Comparison of ENCODE assay signal across 24 cellular contexts in the genomic region with DNA sequence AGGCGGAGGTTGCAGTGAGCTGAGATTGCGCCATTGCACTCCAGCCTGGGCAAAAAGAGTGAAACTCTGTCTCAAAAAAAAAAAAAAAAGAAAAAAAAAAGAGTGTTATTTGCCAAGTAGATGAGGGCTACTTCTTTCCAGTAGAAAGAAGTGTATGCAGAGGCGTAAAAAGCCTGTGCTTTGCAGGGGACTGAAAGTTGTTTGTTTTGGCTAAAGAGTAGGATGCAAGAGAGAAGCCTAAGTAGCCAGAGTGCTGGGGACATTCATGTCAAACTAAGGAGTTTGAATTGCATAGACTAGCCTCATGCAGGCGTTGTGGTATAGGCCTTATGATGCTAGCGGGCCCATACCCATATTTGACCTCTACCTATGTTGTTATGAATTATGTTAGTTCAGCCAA. TPM values are rescaled to one million over a fixed set of nuclear protein-coding genes. Genes with fewer than 3 reads are reported as not detected.
DNase-seq lines count a peak whose midpoint lies in the region; ATAC-seq and TF ChIP-seq lines count a peak whose summit lies in the region.
"Had no signal": no experiment of that assay in that cellular context is flagged by ENCODE, and none has a peak within 500 bp of the region (broad histone marks: within the 10 kb centered on the region; RNA-seq: fewer than 3 reads in every experiment).

No MANE protein-coding gene starts in this region.

- H3K27ac Mint-ChIP-seq in endodermal cell = no peak overlapping the region
- no peak overlapping the region for H3K27ac Mint-ChIP-seq in stimulated activated naive CD8-positive, alpha-beta T cell treated with anti-CD3 and anti-CD28 coated beads, Interleukin-15, amount 100 ng/mL, for 72 hours
- H3K27ac Mint-ChIP-seq: CD4-positive, alpha-beta T cell; CD8-positive, alpha-beta memory T cell had no signal

- H3K36me3 Mint-ChIP-seq in endodermal cell (ENCODE audit: low read depth) = peaks cover 3% of the 10 kb centered on the region
- H3K36me3 Mint-ChIP-seq: CD14-positive monocyte; CD8-positive, alpha-beta memory T cell had no signal

- no peaks in the 10 kb centered on the region for H3K27me3 Mint-ChIP-seq in endodermal cell (ENCODE audit: insufficient read depth)
- H3K27me3 Mint-ChIP-seq in stimulated activated naive CD8-positive, alpha-beta T cell treated with anti-CD3 and anti-CD28 coated beads, Interleukin-15, amount 100 ng/mL, for 72 hours = no peaks in the 10 kb centered on the region
- H3K27me3 Mint-ChIP-seq: CD4-positive, alpha-beta T cell; CD8-positive, alpha-beta memory T cell had no signal

- TF ChIP-seq CTCF in HEK293 (tag by site-specific recombination; IDR thresholded peaks at IDR 0.05) = no peak
- TF ChIP-seq CTCF in endodermal cell (conservative IDR thresholded peaks at IDR 0.05) = no peak
- no peak for TF ChIP-seq CTCF in lower lobe of right lung (IDR thresholded peaks at IDR 0.05)
- TF ChIP-seq CTCF in upper lobe of right lung (IDR thresholded peaks at IDR 0.05) = no peak

- H3K36me3 ChIP-seq in HEK293 (ENCODE audit: control insufficient read depth in 2 of 2, insufficient read depth in 1 of 2, low read length in 2 of 2) (no peaks in the 10 kb centered on the region), endodermal cell (ENCODE audit: control insufficient read depth, insufficient read depth, low read length) (no peaks in the 10 kb centered on the region), lower lobe of right lung (peaks cover 16% of the 10 kb centered on the region), upper lobe of right lung (no peaks in the 10 kb centered on the region)
- H3K36me3 ChIP-seq: BE2C had no signal

- no peak overlapping the region for H3K4me3 ChIP-seq in HEK293 (ENCODE audit: low read depth, low read length)
- H3K4me3 ChIP-seq in endodermal cell (ENCODE audit: low read length) = no peak overlapping the region
- no peak overlapping the region for H3K4me3 ChIP-seq in lower lobe of right lung
- H3K4me3 ChIP-seq in upper lobe of right lung = no peak overlapping the region
- H3K4me3 ChIP-seq: A549; BLaER1 treated with 17β-estradiol and CSF1 and Interleukin-3, amounts not matched to agents 10 nM and 100 nM; GM12878; GM23248 had no signal

- no peaks in the 10 kb centered on the region for H3K9me3 ChIP-seq in HEK293 (ENCODE audit: control insufficient read depth, insufficient read depth, low read depth, low read length)
- H3K9me3 ChIP-seq in endodermal cell (ENCODE audit: control insufficient read depth, low read length) = peaks cover 6% of the 10 kb centered on the region
- H3K9me3 ChIP-seq in lower lobe of right lung = no peaks in the 10 kb centered on the region
- H3K9me3 ChIP-seq in upper lobe of right lung = no peaks in the 10 kb centered on the region
- H3K9me3 ChIP-seq: A549, BE2C had no signal

- H3K9me3 Mint-ChIP-seq in endodermal cell = peaks cover 23% of the 10 kb centered on the region
- no peaks in the 10 kb centered on the region for H3K9me3 Mint-ChIP-seq in stimulated activated naive CD8-positive, alpha-beta T cell treated with anti-CD3 and anti-CD28 coated beads, Interleukin-15, amount 100 ng/mL, for 72 hours
- H3K9me3 Mint-ChIP-seq: CD4-positive, alpha-beta T cell; CD8-positive, alpha-beta memory T cell had no signal

- H3K4me3 Mint-ChIP-seq in endodermal cell = no peak overlapping the region
- H3K4me3 Mint-ChIP-seq in stimulated activated naive CD8-positive, alpha-beta T cell treated with anti-CD3 and anti-CD28 coated beads, Interleukin-15, amount 100 ng/mL, for 72 hours = no peak overlapping the region
- H3K4me3 Mint-ChIP-seq: CD14-positive monocyte; CD4-positive, alpha-beta T cell; CD8-positive, alpha-beta memory T cell had no signal

- H3K27ac ChIP-seq in HEK293 (ENCODE audit: extremely low read depth, low read depth, low read length) (no peak overlapping the region), endodermal cell (ENCODE audit: low read depth, low read length) (no peak overlapping the region), lower lobe of right lung (no peak overlapping the region), upper lobe of right lung (no peak overlapping the region)
- H3K27ac ChIP-seq: A549; BLaER1 treated with 17β-estradiol and CSF1 and Interleukin-3, amounts not matched to agents 10 nM and 100 nM; GM23248 had no signal

- H3K4me1 ChIP-seq in HEK293 (ENCODE audit: control insufficient read depth, insufficient read depth, low read length) = no peaks in the 10 kb centered on the region
- no peaks in the 10 kb centered on the region for H3K4me1 ChIP-seq in endodermal cell (ENCODE audit: control insufficient read depth, insufficient read depth, low read length)
- peaks cover 30% of the 10 kb centered on the region for H3K4me1 ChIP-seq in lower lobe of right lung
- H3K4me1 ChIP-seq in upper lobe of right lung = no peaks in the 10 kb centered on the region
- H3K4me1 ChIP-seq: BE2C had no signal

- peak; percentile 81 for ATAC-seq in lower lobe of right lung
- peak; percentile 77 for ATAC-seq in upper lobe of right lung
- no peak for ATAC-seq in stimulated activated naive CD8-positive, alpha-beta T cell treated with anti-CD3 and anti-CD28 coated beads, Interleukin-15, amount 100 ng/mL, for 72 hours
- no peak for ATAC-seq in GM21367 (IDR thresholded peaks at IDR 0.05; ENCODE audit: unreplicated experiment)
- ATAC-seq: A549, GM12878 had no signal

- no peak overlapping the region for H3K9ac ChIP-seq in endodermal cell (ENCODE audit: extremely low read depth, low read length, poor library complexity, severe bottlenecking)
- H3K9ac ChIP-seq: BLaER1 treated with 17β-estradiol and CSF1 and Interleukin-3, amounts not matched to agents 10 nM and 100 nM; GM23248 had no signal

- no peaks in the 10 kb centered on the region for H3K27me3 ChIP-seq in endodermal cell (ENCODE audit: control insufficient read depth, insufficient read depth, low read length, poor library complexity, severe bottlenecking)
- no peaks in the 10 kb centered on the region for H3K27me3 ChIP-seq in lower lobe of right lung (ENCODE audit: low read depth)
- H3K27me3 ChIP-seq in upper lobe of right lung = no peaks in the 10 kb centered on the region
- H3K27me3 ChIP-seq: BE2C; BLaER1 treated with 17β-estradiol and CSF1 and Interleukin-3, amounts not matched to agents 10 nM and 100 nM had no signal

- DNase-seq in endodermal cell (peak; percentile 10), lower lobe of right lung (no peak), upper lobe of right lung (no peak), NCI-H510A (lab: John Stamatoyannopoulos, UW) (no peak)
- no peak for DNase-seq in stimulated activated naive CD8-positive, alpha-beta T cell treated with anti-CD3 and anti-CD28 coated beads, Interleukin-15, amount 100 ng/mL, for 72 hours
- DNase-seq: 8988T; ACHN; AML-193; BE2C; CD4-positive, alpha-beta T cell; CD8-positive, alpha-beta memory T cell; DMS 273 treated with DMSO at 0.1 percent for 48 hours; DMS79; EL; GDM1; GM23248; H7; HCEC 1CT had no signal

- intact Hi-C loops in lower lobe of right lung (cut with DNase I) (no loop called here), upper lobe of right lung (cut with DNase I) (no loop called here)

- WGBS in endodermal cell (ENCODE audit: insufficient coverage in 1 of 2, insufficient read length in 1 of 2), 2 experiments = 60 to 84% methylated on average over 2 to 5 of the region's 5 CpGs

- H3K4me1 Mint-ChIP-seq in endodermal cell = no peaks in the 10 kb centered on the region
- no peaks in the 10 kb centered on the region for H3K4me1 Mint-ChIP-seq in stimulated activated naive CD8-positive, alpha-beta T cell treated with anti-CD3 and anti-CD28 coated beads, Interleukin-15, amount 100 ng/mL, for 72 hours
- H3K4me1 Mint-ChIP-seq: CD8-positive, alpha-beta memory T cell had no signal

- CTCF ChIA-PET in HEK293 (lab: Yijun Ruan, JAX) = no interaction called here

- POLR2A ChIA-PET in HEK293 (lab: Yijun Ruan, JAX) = interaction anchor here (0.6 kb wide), 1 partner anchor 211 kb away, joined by 4 read pairs; no protein-coding TSS in a partner anchor

TF ChIP-seq in HEK293, 187 proteins besides CTCF, POLR2A, EP300 and RAD21:
- TF ChIP-seq ZNF24 (tag by site-specific recombination; IDR thresholded peaks at IDR 0.05) (no peak), GLIS1 (tag by site-specific recombination; IDR thresholded peaks at IDR 0.05) (peak; percentile 87)
TF ChIP-seq in HEK293: peak in this region for 1.

RNA-seq across cellular contexts. Expression of gene HSD17B6, which starts 9.5 kb away (rescaled TPM):
- total RNA-seq in endodermal cell = under 1 TPM; 0.57 to 0.89 TPM
- polyA plus RNA-seq in endodermal cell (2013, experiment 1 of 2) = 3.2 TPM
- 1.4 TPM for polyA plus RNA-seq in endodermal cell (2013, experiment 2 of 2)
- 93.8 TPM for total RNA-seq in lower lobe of right lung
- 67.4 TPM for total RNA-seq in upper lobe of right lung
- total RNA-seq: CD4-positive, alpha-beta T cell had no signal

RNA-seq across cellular contexts. Expression of gene PRIM1, which starts 20.5 kb away (rescaled TPM):
- total RNA-seq in endodermal cell (10 to 100 TPM; 34.8 to 44.2 TPM), lower lobe of right lung (7.7 TPM), upper lobe of right lung (9.3 TPM)
- polyA plus RNA-seq in endodermal cell (2013, experiment 1 of 2) = 50.0 TPM
- polyA plus RNA-seq in endodermal cell (2013, experiment 2 of 2) = 46.0 TPM

RNA-seq across cellular contexts. Expression of gene NACA, which starts 47.5 kb away (rescaled TPM):
- total RNA-seq in endodermal cell (100 to 1,000 TPM; 817 to 958 TPM), lower lobe of right lung (673 TPM), upper lobe of right lung (665 TPM)
- polyA plus RNA-seq in endodermal cell (2013, experiment 1 of 2) = 1,626 TPM
- polyA plus RNA-seq in endodermal cell (2013, experiment 2 of 2) = 1,491 TPM

Comparison
In these comparisons a context has a peak if more than half of its experiments do, and no peak if none do; other contexts are left out.
1. ATAC-seq: peak in lower lobe of right lung (2 of 2) and upper lobe of right lung (single experiment); none in stimulated activated naive CD8-positive, alpha-beta T cell treated with anti-CD3 and anti-CD28 coated beads, Interleukin-15, amount 100 ng/mL, for 72 hours (single experiment) and GM21367 (single experiment).
2. RNA of gene HSD17B6, which starts 9.5 kb away (total RNA-seq): 93.8 TPM in lower lobe of right lung (single experiment) and 67.4 TPM in upper lobe of right lung (single experiment); 0.57 to 0.89 TPM in endodermal cell; every median in the first group is over 10 times any median in the second.